7 cellular contexts compared by ENCODE assay signal in the genomic region with DNA sequence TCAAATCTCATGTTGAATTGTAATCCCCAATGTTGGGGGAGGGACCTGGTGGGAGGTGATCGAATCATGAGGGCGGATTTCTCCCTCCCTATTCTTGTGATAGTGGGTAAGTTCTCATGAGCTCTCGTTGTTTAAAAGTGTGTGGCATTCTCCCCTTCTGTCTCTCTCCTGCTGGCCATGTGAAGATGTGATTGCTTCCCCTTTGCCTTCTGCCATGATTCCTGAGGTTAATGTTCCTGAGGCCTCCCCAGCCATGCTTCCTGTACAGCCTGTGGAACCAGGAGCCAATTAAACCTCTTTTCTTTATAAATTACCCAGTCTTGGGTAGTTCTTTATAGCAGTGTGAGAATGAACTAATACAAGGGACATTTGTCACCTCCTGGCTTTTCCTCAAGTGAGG. TPM values are rescaled to one million over a fixed set of nuclear protein-coding genes. Genes with fewer than 3 reads are reported as not detected.
DNase-seq lines count a peak whose midpoint lies in the region; ATAC-seq, FAIRE-seq and TF ChIP-seq lines count a peak whose summit lies in the region.
"Not testable (repeated sequence)": the region's sequence is repeated elsewhere in the genome, so short reads cannot be mapped to it uniquely, and the experiment has no call there.
"Had no signal": no experiment of that assay in that cellular context is flagged by ENCODE, and none has a peak within 500 bp of the region (broad histone marks: within the 10 kb centered on the region; RNA-seq: fewer than 3 reads in every experiment).

No MANE protein-coding gene starts in this region.

- not testable (repeated sequence) for H3K4me3 ChIP-seq in Panc1 (ENCODE audit: low read depth in 2 of 2, low read length in 2 of 2); K562; gastroesophageal sphincter; thoracic aorta; tibial nerve

- H3K9me3 ChIP-seq in Panc1 (ENCODE audit: control insufficient read depth, insufficient read depth, low read depth, low read length) (peaks cover 11% of the 10 kb centered on the region; the same call in 1 of the 2 replicates), K562 (replicated peaks; ENCODE audit: control insufficient read depth, insufficient read depth, low read depth, low read length) (peaks cover 27% of the 10 kb centered on the region), gastroesophageal sphincter (peaks cover 0 to 14% (median 0%) of the 10 kb centered on the region in 3 donors), thoracic aorta (peaks cover 12% of the 10 kb centered on the region), tibial nerve (peaks cover 0 to 31% (median 4%) of the 10 kb centered on the region in 4 donors)

- not testable (repeated sequence) for H3K27me3 ChIP-seq in Panc1 (ENCODE audit: control insufficient read depth, insufficient read depth, low read length); K562 (ENCODE audit: control insufficient read depth in 2 of 2, insufficient read depth in 2 of 2, low read length in 2 of 2); gastroesophageal sphincter; layer of hippocampus (ENCODE audit: control insufficient read depth, insufficient read depth, low read length); thoracic aorta (replicated peaks; ENCODE audit: insufficient read depth); tibial nerve

- not testable (repeated sequence) for H3K9me1 ChIP-seq in K562 (ENCODE audit: control insufficient read depth, insufficient read depth, low read length)

- intact Hi-C loops in Panc1 (cut with micrococcal nuclease; ENCODE audit: unreplicated experiment); K562 (cut with micrococcal nuclease): not testable (repeated sequence)

- not testable (repeated sequence) for H2AFZ ChIP-seq in K562 (ENCODE audit: low read depth, low read length)

- peak overlapping the region; percentile 72 for H3K27ac ChIP-seq in Panc1 (ENCODE audit: low read length)
- H3K27ac ChIP-seq in K562 (ENCODE audit: extremely low read depth, low read depth, low read length) = not testable (repeated sequence)
- peak overlapping the region in 3 of 4 donors; percentile 75 to 79 (median 78) for H3K27ac ChIP-seq in gastroesophageal sphincter
- H3K27ac ChIP-seq in layer of hippocampus (ENCODE audit: low read depth, low read length) = peak overlapping the region; percentile 68
- peak overlapping the region; percentile 68 to 74 for H3K27ac ChIP-seq in thoracic aorta
- H3K27ac ChIP-seq in tibial nerve = peak overlapping the region in 3 of 4 donors; percentile 11 to 80 (median 75)

- not testable (repeated sequence) for BruUV-seq in Panc1 (replicated peaks; lab: Mats Ljungman, UMichigan); K562 (replicated peaks; lab: Mats Ljungman, UMichigan)

- CTCF ChIA-PET in Panc1 (lab: Charles Lee); K562 (lab: Yijun Ruan, JAX; ENCODE audit: low intra/inter-chr PET ratio): not testable (repeated sequence)

- not testable (repeated sequence) for FAIRE-seq in K562 (lab: Jason Lieb, UNC)

- not testable (repeated sequence) for H3K79me2 ChIP-seq in K562 (ENCODE audit: control insufficient read depth, insufficient read depth, low read length)

- not testable (repeated sequence) for ATAC-seq in Panc1; K562; gastroesophageal sphincter; thoracic aorta (ENCODE audit: insufficient number of reproducible peaks, low FRiP score, low read depth)

- not testable (repeated sequence) for H3K9ac ChIP-seq in K562 (ENCODE audit: insufficient read depth in 1 of 2, low read depth in 2 of 2, low read length in 2 of 2)

- TF ChIP-seq EP300 in K562 (IDR thresholded peaks at IDR 0.05; ENCODE audit: low read length); gastroesophageal sphincter (IDR thresholded peaks at IDR 0.05); tibial nerve (IDR thresholded peaks at IDR 0.05): not testable (repeated sequence)

- not testable (repeated sequence) for TF ChIP-seq CTCF in Panc1 (IDR thresholded peaks at IDR 0.05); K562 (IDR thresholded peaks at IDR 0.05 in 2 of 3, conservative IDR thresholded peaks at IDR 0.05 in 1 of 3; ENCODE audit: insufficient read depth in 2 of 3, low read depth in 1 of 3, low read length in 3 of 3); gastroesophageal sphincter (IDR thresholded peaks at IDR 0.05); thoracic aorta (IDR thresholded peaks at IDR 0.05); tibial nerve (IDR thresholded peaks at IDR 0.05)

- TF ChIP-seq POLR2A in K562 (conservative IDR thresholded peaks at IDR 0.05); gastroesophageal sphincter (IDR thresholded peaks at IDR 0.05); tibial nerve (IDR thresholded peaks at IDR 0.05): not testable (repeated sequence)

- not testable (repeated sequence) for H3K4me2 ChIP-seq in K562 (ENCODE audit: insufficient read depth, low read length)

- not testable (repeated sequence) for TF ChIP-seq RAD21 in K562 (CRISPR knock-in tag; conservative IDR thresholded peaks at IDR 0.05 in 1 of 2, IDR thresholded peaks at IDR 0.05 in 1 of 2)

- H3K4me1 ChIP-seq in Panc1 (ENCODE audit: control insufficient read depth, insufficient read depth, low read length) (peaks cover 16% of the 10 kb centered on the region), gastroesophageal sphincter (peaks cover 0 to 34% (median 10%) of the 10 kb centered on the region in 3 donors), thoracic aorta (ENCODE audit: control insufficient read depth in 1 of 2, low read depth in 2 of 2) (peaks cover 9 to 25% of the 10 kb centered on the region in 2 donors), tibial nerve (peaks cover 0 to 38% (median 7%) of the 10 kb centered on the region in 4 donors)
- not testable (repeated sequence) for H3K4me1 ChIP-seq in K562 (replicated peaks in 1 of 2; ENCODE audit: control insufficient read depth in 2 of 2, insufficient read depth in 2 of 2, low read length in 2 of 2)

- DNase-seq in Panc1 (ENCODE audit: low read depth, low spot score); K562 (ENCODE audit: extremely low read depth in 1 of 4, low spot score in 3 of 4); thoracic aorta (ENCODE audit: low spot score); tibial nerve (ENCODE audit: low spot score in 2 of 2): not testable (repeated sequence)

- not testable (repeated sequence) for H4K20me1 ChIP-seq in K562 (replicated peaks; ENCODE audit: control insufficient read depth, insufficient read depth, low read length)

- 72% methylated on average over 3 of the region's 3 CpGs for WGBS in K562 (ENCODE audit: insufficient coverage, low coverage, missing lambda C conversion rate)
- WGBS in gastroesophageal sphincter (ENCODE audit: low coverage in 1 of 2), 2 donors = 87 to 100% methylated on average over 3 of the region's 3 CpGs
- 80 to 84% methylated on average over 3 of the region's 3 CpGs for WGBS in tibial nerve, 2 donors

- in situ Hi-C loops in Panc1 (cut with HindIII; ENCODE audit: low pct_unique_long_range_greater_than_20kb, low sequenced_read_pairs); K562 (cut with MboI): not testable (repeated sequence)

- POLR2A ChIA-PET in Panc1 (lab: Charles Lee) = not testable (repeated sequence)
- POLR2A ChIA-PET in K562 (lab: Yijun Ruan, JAX) = interaction anchor here (0.6 to 1.9 kb wide), 2 partner anchors 8 to 13 kb away, joined by 3 to 4 read pairs; no protein-coding TSS in a partner anchor

- H3K36me3 ChIP-seq in Panc1 (ENCODE audit: control insufficient read depth, insufficient read depth, low read length) = not testable (repeated sequence)
- H3K36me3 ChIP-seq in K562 (ENCODE audit: control insufficient read depth, insufficient read depth, low read length) (peaks cover 19% of the 10 kb centered on the region; the same call in 1 of the 3 replicates), gastroesophageal sphincter (peaks cover 0 to 35% of the 10 kb centered on the region in 2 donors), thoracic aorta (peaks cover 18% of the 10 kb centered on the region), tibial nerve (peaks cover 0 to 40% (median 2%) of the 10 kb centered on the region in 3 donors)

TF ChIP-seq in K562, 482 proteins besides CTCF, POLR2A, EP300 and RAD21:
- TF ChIP-seq CBX3 (IDR thresholded peaks at IDR 0.05; ENCODE audit: borderline replicate concordance in 1 of 2, low read length in 2 of 2) = peak in 1 of 2 experiments; percentile 48; a peak in 1 of 3 replicates
- TF ChIP-seq CBX5 (IDR thresholded peaks at IDR 0.05; ENCODE audit: borderline replicate concordance, low read depth) = peak; percentile 53; the same call in 1 of the 2 replicates
- TF ChIP-seq TRIM28 (IDR thresholded peaks at IDR 0.05) = 0 out of 2 replicates have a peak, but pooled peaks have one; percentile 32

RNA-seq across cellular contexts. Expression of a gene that starts 53.8 kb away (rescaled TPM):
- 113 TPM for total RNA-seq in Panc1 (2021; ENCODE audit: unreplicated experiment)
- 143 TPM for polyA plus RNA-seq in Panc1 (2012; ENCODE audit: insufficient read length)
- 74.0 and 164 TPM in 2 replicates for total RNA-seq in K562 (2011; cell fraction: chromatin; rRNA removed; ENCODE audit: low replicate concordance)
- total RNA-seq in K562 (2011; cell fraction: nucleolus; rRNA removed) = 181 and 211 TPM in 2 replicates
- 160 and 179 TPM in 2 replicates for total RNA-seq in K562 (2011; cell fraction: nucleoplasm; rRNA removed)
- 62.3 and 67.3 TPM in 2 replicates for total RNA-seq in K562 (2014; rRNA removed)
- 37.6 and 43.5 TPM in 2 replicates for total RNA-seq in K562 (2014; rRNA removed; fragmentation: Illumina TruSeq; extraction: Trizol)
- 58.7 and 60.6 TPM in 2 replicates for total RNA-seq in K562 (2015; rRNA removed; fragmentation: Illumina TruSeq; extraction: Trizol)
- total RNA-seq in K562 (2021) = 109 and 116 TPM in 2 replicates
- 58.7 and 66.5 TPM in 2 replicates for polyA plus RNA-seq in K562 (2011; rRNA removed)
- polyA plus RNA-seq in K562 (2011; cell fraction: cytosol; rRNA removed) = 72.1 and 104 TPM in 2 replicates
- polyA plus RNA-seq in K562 (2011; cell fraction: nucleus; rRNA removed) = 71.2 and 105 TPM in 2 replicates
- 35.6 and 41.5 TPM in 2 replicates for polyA plus RNA-seq in K562 (2012)
- polyA plus RNA-seq in K562 (2014; fragmentation: Illumina TruSeq; extraction: Trizol) = 39.4 and 46.3 TPM in 2 replicates
- polyA plus RNA-seq in K562 (2014; fragmentation: Nextera tagmentation; extraction: Ambion mirVana) = 10 to 100 TPM; 21.0 to 80.0 TPM
- polyA plus RNA-seq in K562 (2014; rRNA removed) = 57.0 and 59.6 TPM in 2 replicates
- 101 and 181 TPM in 2 replicates for polyA minus RNA-seq in K562 (2011; rRNA and poly(A)+ RNA removed)
- polyA minus RNA-seq in K562 (2011; cell fraction: cytosol; rRNA and poly(A)+ RNA removed) = 117 and 156 TPM in 2 replicates
- 40.9 and 42.4 TPM in 2 replicates for polyA minus RNA-seq in K562 (2011; cell fraction: nucleus; rRNA and poly(A)+ RNA removed)
- 100 to 1,000 TPM; 115 to 211 (median 186) TPM for total RNA-seq in gastroesophageal sphincter
- 100 to 1,000 TPM in 1 of 2 donors, 10 to 100 TPM in 1; 65.9 to 150 TPM for total RNA-seq in thoracic aorta
- total RNA-seq in tibial nerve = 100 to 1,000 TPM; 180 to 449 (median 358) TPM
- total RNA-seq: A172 had no signal
